25 cellular contexts compared by ENCODE assay signal in genomic region chr20:47699804-47700203, GRCh38.
"Had no signal": no experiment of that assay in that cellular context is flagged by ENCODE, and none has a peak within 500 bp of the region (broad histone marks: within the 10 kb centered on the region; RNA-seq: fewer than 3 reads in every experiment).

No MANE protein-coding gene starts in this region.

- H3K4me3 Mint-ChIP-seq: immature natural killer cell; memory B cell; mesothelial cell of epicardium; natural killer cell; stimulated activated naive B cell treated with anti-CD40 and anti-IgM and Interleukin-4, amounts not matched to agents 10 μg/mL and 1 μg/mL and 100 μg/mL, for 72 hours had no signal

- H3K9me3 Mint-ChIP-seq: immature natural killer cell, mesothelial cell of epicardium, natural killer cell had no signal

- H3K36me3 Mint-ChIP-seq: immature natural killer cell, memory B cell, natural killer cell had no signal

- ATAC-seq: left colon; natural killer cell; pancreas; right cardiac atrium; sciatic nerve; stimulated activated naive B cell treated with anti-CD40 and anti-IgM and Interleukin-4, amounts not matched to agents 10 μg/mL and 1 μg/mL and 100 μg/mL, for 72 hours; stimulated activated naive CD8-positive, alpha-beta T cell treated with anti-CD3 and anti-CD28 coated beads, Interleukin-15, Interleukin-2, amounts not matched to agents 100 U/mL and 50 U/mL, for 24 hours had no signal

- H3K36me3 ChIP-seq: left ventricle myocardium inferior, pancreas, prostate gland, thyroid gland, transverse colon, upper lobe of left lung had no signal

- H3K4me1 ChIP-seq: pancreas, prostate gland, stomach, thyroid gland, transverse colon, upper lobe of left lung, vagina had no signal

- DNase-seq: hypothalamus; immature natural killer cell; left colon; left ventricle myocardium inferior; naive B cell; natural killer cell; nucleus accumbens; pancreas; retina; right cardiac atrium; small intestine; stimulated activated CD4-positive, alpha-beta T cell treated with anti-CD3 and anti-CD28 coated beads, Interleukin-1b, Interleukin-23, amount 100 ng/mL, for 48 hours; stimulated activated CD4-positive, alpha-beta T cell treated with anti-CD3 and anti-CD28 coated beads, Interleukin-4, amount 100 ng/mL, for 1 hour; stimulated activated naive B cell treated with anti-CD40 and anti-IgM and Interleukin-4, amounts not matched to agents 10 μg/mL and 1 μg/mL and 100 μg/mL, for 72 hours; stimulated activated naive CD8-positive, alpha-beta T cell treated with anti-CD3 and anti-CD28 coated beads, Interleukin-15, Interleukin-2, amounts not matched to agents 100 U/mL and 50 U/mL, for 24 hours; stomach; testis; thyroid gland; transverse colon; upper lobe of left lung had no signal

- H3K9me3 ChIP-seq: left ventricle myocardium inferior, pancreas, prostate gland, stomach, testis, thyroid gland, transverse colon, upper lobe of left lung, vagina had no signal

- H3K27ac Mint-ChIP-seq: immature natural killer cell; memory B cell; mesothelial cell of epicardium; naive B cell; natural killer cell; stimulated activated naive B cell treated with anti-CD40 and anti-IgM and Interleukin-4, amounts not matched to agents 10 μg/mL and 1 μg/mL and 100 μg/mL, for 72 hours had no signal

- H3K4me3 ChIP-seq: left ventricle myocardium inferior, pancreas, prostate gland, stomach, testis, thyroid gland, transverse colon, upper lobe of left lung, vagina had no signal

- H3K4me1 Mint-ChIP-seq: immature natural killer cell, naive B cell, natural killer cell had no signal

- H3K27ac ChIP-seq: left ventricle myocardium inferior, pancreas, prostate gland, stomach, testis, thyroid gland, transverse colon, upper lobe of left lung, vagina had no signal

- H3K27me3 ChIP-seq: pancreas, stomach, testis, thyroid gland, transverse colon, upper lobe of left lung, vagina had no signal
